In the genomic region with DNA sequence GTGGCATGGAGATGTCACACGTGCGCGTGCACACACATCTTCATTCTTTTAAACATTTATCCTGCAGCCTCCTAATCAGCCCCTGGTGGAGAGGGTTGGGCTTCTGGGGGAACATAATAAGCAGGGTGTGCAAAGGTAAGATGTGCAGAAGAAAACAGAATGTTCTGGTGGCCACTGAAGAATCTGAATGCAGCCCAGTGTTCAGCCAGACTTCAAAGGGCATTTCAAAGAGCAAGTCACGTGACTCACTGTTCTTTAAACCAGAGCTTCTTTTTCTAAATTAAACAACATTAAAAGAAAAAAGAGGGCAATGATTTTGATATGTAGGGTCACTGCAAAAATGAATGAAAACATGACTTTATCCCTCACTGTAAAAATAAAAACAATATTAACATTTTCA, we compare ENCODE assay signal across 19 cellular contexts.
"Had no signal": no experiment of that assay in that cellular context is flagged by ENCODE, and none has a peak within 500 bp of the region (broad histone marks: within the 10 kb centered on the region; RNA-seq: fewer than 3 reads in every experiment).

No MANE protein-coding gene starts in this region.

- H3K9ac ChIP-seq: parathyroid adenoma had no signal

- DNase-seq: activated CD4-positive, alpha-beta T cell treated with anti-CD3 and anti-CD28 coated beads for 1 hour; activated CD4-positive, alpha-beta T cell treated with anti-CD3 and anti-CD28 coated beads, Interleukin-2, amount 50 U/mL, for 4 hours; activated naive CD4-positive, alpha-beta T cell treated with Interleukin-2 at 50 U/mL for 16 hours; activated T-cell treated with anti-CD3 and anti-CD28 coated beads for 4 hours; activated T-cell treated with anti-CD3 and anti-CD28 coated beads, Interleukin-2, amount 50 U/mL, for 72 hours; adrenal gland; brain microvascular endothelial cell; left ventricle myocardium superior; naive thymus-derived CD4-positive, alpha-beta T cell; occipital lobe; right cardiac atrium; stimulated activated CD4-positive, alpha-beta T cell treated with anti-CD3 and anti-CD28 coated beads, Interleukin-2, amount 100 ng/mL, for 48 hours; stimulated activated naive CD8-positive, alpha-beta T cell treated with anti-CD3 and anti-CD28 coated beads, Interleukin-15, Interleukin-2, amounts not matched to agents 100 U/mL and 50 U/mL, for 24 hours; T-helper 2 cell; testis; uterus had no signal

- H3K4me1 ChIP-seq: parathyroid adenoma, testis, uterus had no signal

- H3K9me3 ChIP-seq: adrenal gland, ascending aorta, testis, uterus had no signal

- H3K27ac ChIP-seq: adrenal gland, ascending aorta, brain microvascular endothelial cell, parathyroid adenoma, testis, uterus had no signal

- H3K4me3 ChIP-seq: adrenal gland, ascending aorta, testis, uterus had no signal

- H2AFZ ChIP-seq: parathyroid adenoma had no signal

- H3K79me2 ChIP-seq: parathyroid adenoma had no signal

- H3K27me3 ChIP-seq: adrenal gland, ascending aorta, brain microvascular endothelial cell, testis, uterus had no signal

- ATAC-seq: activated T-cell treated with anti-CD3 and anti-CD28 coated beads, Interleukin-2, amount 50 U/mL, for 72 hours; esophagus mucosa; left ventricle myocardium superior; naive thymus-derived CD4-positive, alpha-beta T cell; stimulated activated naive CD8-positive, alpha-beta T cell treated with anti-CD3 and anti-CD28 coated beads, Interleukin-15, Interleukin-2, amounts not matched to agents 100 U/mL and 50 U/mL, for 24 hours had no signal

- H3K36me3 ChIP-seq: adrenal gland, ascending aorta, brain microvascular endothelial cell, uterus had no signal
